20 cellular contexts compared by ENCODE assay signal in genomic region chr13:74097116-74097515, GRCh38. TPM values are rescaled to one million over a fixed set of nuclear protein-coding genes. Genes with fewer than 3 reads are reported as not detected.
DNase-seq lines count a peak whose midpoint lies in the region; ATAC-seq and TF ChIP-seq lines count a peak whose summit lies in the region.
"Had no signal": no experiment of that assay in that cellular context is flagged by ENCODE, and none has a peak within 500 bp of the region (broad histone marks: within the 10 kb centered on the region; RNA-seq: fewer than 3 reads in every experiment).

No MANE protein-coding gene starts in this region.

- H3K27ac Mint-ChIP-seq in activated naive CD4-positive, alpha-beta T cell treated with anti-CD3 and anti-CD28 coated beads, Interleukin-2, amount 50 U/mL, for 24 hours = peak overlapping the region; percentile 88
- H3K27ac Mint-ChIP-seq in activated naive CD4-positive, alpha-beta T cell treated with anti-CD3 and anti-CD28 coated beads, Interleukin-2, amount 50 U/mL, for 72 hours = no peak overlapping the region
- H3K27ac Mint-ChIP-seq in T-cell = peak overlapping the region; percentile 25 to 80
- peak overlapping the region in 6 of 9 donors; percentile 3 to 87 (median 58) for H3K27ac Mint-ChIP-seq in naive thymus-derived CD4-positive, alpha-beta T cell
- no peak overlapping the region for H3K27ac Mint-ChIP-seq in glutamatergic neuron (ENCODE audit: unreplicated experiment)
- H3K27ac Mint-ChIP-seq: B cell, CD14-positive monocyte had no signal

- peaks cover 13% of the 10 kb centered on the region for H3K36me3 Mint-ChIP-seq in activated naive CD4-positive, alpha-beta T cell treated with anti-CD3 and anti-CD28 coated beads, Interleukin-2, amount 50 U/mL, for 24 hours
- peaks cover 0 to 21% of the 10 kb centered on the region in 2 donors for H3K36me3 Mint-ChIP-seq in activated naive CD4-positive, alpha-beta T cell treated with anti-CD3 and anti-CD28 coated beads, Interleukin-2, amount 50 U/mL, for 72 hours
- peaks cover 16% of the 10 kb centered on the region for H3K36me3 Mint-ChIP-seq in T-cell
- peaks cover 7 to 19% (median 11%) of the 10 kb centered on the region in 5 donors for H3K36me3 Mint-ChIP-seq in naive thymus-derived CD4-positive, alpha-beta T cell
- H3K36me3 Mint-ChIP-seq in glutamatergic neuron (ENCODE audit: unreplicated experiment) = peaks cover 10% of the 10 kb centered on the region
- H3K36me3 Mint-ChIP-seq: CD14-positive monocyte had no signal

- H3K27ac ChIP-seq in naive thymus-derived CD4-positive, alpha-beta T cell (ENCODE audit: low read depth, low read length) = no peak overlapping the region
- no peak overlapping the region for H3K27ac ChIP-seq in gastroesophageal sphincter
- H3K27ac ChIP-seq: A549, KMS-11, Peyer's patch had no signal

- POLR2A ChIA-PET in T-cell (lab: Charles Lee) = no interaction called here
- POLR2A ChIA-PET in naive thymus-derived CD4-positive, alpha-beta T cell (lab: Charles Lee) = no interaction called here

- CTCF ChIA-PET in T-cell (lab: Charles Lee) = interaction anchor here (0.9 to 1.1 kb wide), 3 partner anchors 12 to 190 kb away, joined by 3 to 4 read pairs (median 3); no protein-coding TSS in a partner anchor
- CTCF ChIA-PET in naive thymus-derived CD4-positive, alpha-beta T cell (lab: Charles Lee) = no interaction called here

- TF ChIP-seq CTCF in glutamatergic neuron (IDR thresholded peaks at IDR 0.05; ENCODE audit: partially characterized antibody, unreplicated experiment) = no peak
- no peak for TF ChIP-seq CTCF in gastroesophageal sphincter (IDR thresholded peaks at IDR 0.05)

- intact Hi-C loops in naive thymus-derived CD4-positive, alpha-beta T cell (cut with micrococcal nuclease) = no loop called here

- no peak for TF ChIP-seq EP300 in gastroesophageal sphincter (IDR thresholded peaks at IDR 0.05)

- no peak for TF ChIP-seq POLR2A in gastroesophageal sphincter (IDR thresholded peaks at IDR 0.05)

- H3K4me3 ChIP-seq in naive thymus-derived CD4-positive, alpha-beta T cell (ENCODE audit: low read length) = no peak overlapping the region
- no peak overlapping the region for H3K4me3 ChIP-seq in gastroesophageal sphincter
- H3K4me3 ChIP-seq: A549, Peyer's patch had no signal

- peak overlapping the region; percentile 3 for H3K4me3 Mint-ChIP-seq in activated naive CD4-positive, alpha-beta T cell treated with anti-CD3 and anti-CD28 coated beads, Interleukin-2, amount 50 U/mL, for 24 hours
- H3K4me3 Mint-ChIP-seq in T-cell = no peak overlapping the region
- peak overlapping the region in 3 of 10 donors; percentile 2 to 28 (median 7) for H3K4me3 Mint-ChIP-seq in naive thymus-derived CD4-positive, alpha-beta T cell
- H3K4me3 Mint-ChIP-seq in glutamatergic neuron (ENCODE audit: unreplicated experiment) = no peak overlapping the region
- H3K4me3 Mint-ChIP-seq: B cell, CD14-positive monocyte had no signal

- WGBS in gastroesophageal sphincter (ENCODE audit: low coverage in 1 of 2), 2 donors = 56 to 73% methylated on average over 1 of the region's 1 CpG

- H3K36me3 ChIP-seq in naive thymus-derived CD4-positive, alpha-beta T cell (ENCODE audit: control insufficient read depth in 2 of 3, insufficient read depth in 3 of 3, low read length in 3 of 3) = no peaks in the 10 kb centered on the region
- H3K36me3 ChIP-seq in gastroesophageal sphincter = no peaks in the 10 kb centered on the region
- H3K36me3 ChIP-seq: Peyer's patch had no signal

- peaks cover 6% of the 10 kb centered on the region for H3K9me3 Mint-ChIP-seq in activated naive CD4-positive, alpha-beta T cell treated with anti-CD3 and anti-CD28 coated beads, Interleukin-2, amount 50 U/mL, for 24 hours
- H3K9me3 Mint-ChIP-seq in activated naive CD4-positive, alpha-beta T cell treated with anti-CD3 and anti-CD28 coated beads, Interleukin-2, amount 50 U/mL, for 72 hours = peaks cover 0 to 8% of the 10 kb centered on the region in 2 donors
- H3K9me3 Mint-ChIP-seq in T-cell (peaks cover 0 to 7% (median 0%) of the 10 kb centered on the region in 3 donors), glutamatergic neuron (ENCODE audit: unreplicated experiment) (peaks cover 1% of the 10 kb centered on the region)
- H3K9me3 Mint-ChIP-seq in naive thymus-derived CD4-positive, alpha-beta T cell = peaks cover 0 to 8% (median 0%) of the 10 kb centered on the region in 11 donors

- H3K9me3 ChIP-seq in naive thymus-derived CD4-positive, alpha-beta T cell (ENCODE audit: control insufficient read depth in 2 of 3, low read length in 3 of 3) = no peaks in the 10 kb centered on the region
- H3K9me3 ChIP-seq in gastroesophageal sphincter = no peaks in the 10 kb centered on the region
- H3K9me3 ChIP-seq: Peyer's patch had no signal

- H3K27me3 ChIP-seq in naive thymus-derived CD4-positive, alpha-beta T cell (ENCODE audit: control insufficient read depth in 2 of 2, insufficient read depth in 2 of 2, low read length in 2 of 2) = no peaks in the 10 kb centered on the region
- no peaks in the 10 kb centered on the region for H3K27me3 ChIP-seq in gastroesophageal sphincter
- H3K27me3 ChIP-seq: Peyer's patch had no signal

- H3K4me1 ChIP-seq in naive thymus-derived CD4-positive, alpha-beta T cell (ENCODE audit: control insufficient read depth in 2 of 2, insufficient read depth in 2 of 2, low read length in 2 of 2) = peaks cover 31 to 34% of the 10 kb centered on the region in 2 donors
- H3K4me1 ChIP-seq in gastroesophageal sphincter = peaks cover 0 to 10% (median 0%) of the 10 kb centered on the region in 3 donors
- H3K4me1 ChIP-seq: A549, Peyer's patch had no signal

- no peak for ATAC-seq in activated naive CD4-positive, alpha-beta T cell treated with anti-CD3 and anti-CD28 coated beads, Interleukin-2, amount 50 U/mL, for 72 hours
- ATAC-seq in T-cell (replicated peaks in 1 of 4) (no peak), gastroesophageal sphincter (no peak)
- ATAC-seq in naive thymus-derived CD4-positive, alpha-beta T cell = no peak
- ATAC-seq: A549, SK-N-SH treated with all-trans-retinoic acid at 6 μM for 48 hours had no signal

- peaks cover 81% of the 10 kb centered on the region for H3K4me1 Mint-ChIP-seq in activated naive CD4-positive, alpha-beta T cell treated with anti-CD3 and anti-CD28 coated beads, Interleukin-2, amount 50 U/mL, for 24 hours
- H3K4me1 Mint-ChIP-seq in T-cell (peaks cover 80 to 82% (median 80%) of the 10 kb centered on the region in 3 donors), glutamatergic neuron (ENCODE audit: low read depth, unreplicated experiment) (no peaks in the 10 kb centered on the region)
- H3K4me1 Mint-ChIP-seq in naive thymus-derived CD4-positive, alpha-beta T cell = peaks cover 25 to 84% (median 81%) of the 10 kb centered on the region in 7 donors
- H3K4me1 Mint-ChIP-seq: CD14-positive monocyte had no signal

- no peak for DNase-seq in activated naive CD4-positive, alpha-beta T cell treated with anti-CD3 and anti-CD28 coated beads, Interleukin-2, amount 50 U/mL, for 72 hours (ENCODE audit: low spot score in 2 of 2)
- DNase-seq in T-cell (no peak), NCI-H1048 (lab: John Stamatoyannopoulos, UW) (no peak), glutamatergic neuron (no peak)
- DNase-seq in naive thymus-derived CD4-positive, alpha-beta T cell = no peak
- DNase-seq: COR-L47, DMS79, IMR-90, NCI-H1105 treated with DMSO at 0.1 percent for 48 hours, NCI-H2029 treated with DMSO at 0.1 percent for 48 hours, NCI-H2171 treated with DMSO at 0.1 percent for 48 hours, NCI-H524 treated with DMSO at 0.1 percent for 48 hours, Peyer's patch had no signal

- no peaks in the 10 kb centered on the region for H3K27me3 Mint-ChIP-seq in activated naive CD4-positive, alpha-beta T cell treated with anti-CD3 and anti-CD28 coated beads, Interleukin-2, amount 50 U/mL, for 24 hours
- no peaks in the 10 kb centered on the region for H3K27me3 Mint-ChIP-seq in T-cell
- H3K27me3 Mint-ChIP-seq in naive thymus-derived CD4-positive, alpha-beta T cell = no peaks in the 10 kb centered on the region
- H3K27me3 Mint-ChIP-seq in glutamatergic neuron (ENCODE audit: unreplicated experiment) = no peaks in the 10 kb centered on the region
- H3K27me3 Mint-ChIP-seq: B cell had no signal

RNA-seq across cellular contexts. Expression of gene KLF12, which starts 37.1 kb away (rescaled TPM):
- total RNA-seq in activated naive CD4-positive, alpha-beta T cell treated with anti-CD3 and anti-CD28 coated beads, Interleukin-2, amount 50 U/mL, for 72 hours = 10 to 100 TPM; 18.4 to 25.6 TPM
- total RNA-seq in T-cell = 100 to 1,000 TPM in 1 of 5 donors, 10 to 100 TPM in 4; 60.2 to 112 (median 64.7) TPM
- total RNA-seq in naive thymus-derived CD4-positive, alpha-beta T cell = 10 to 100 TPM; 34.0 to 86.9 (median 81.9) TPM
- polyA plus RNA-seq in naive thymus-derived CD4-positive, alpha-beta T cell = 10 to 100 TPM; 19.9 to 24.8 TPM
- 59.9 TPM for total RNA-seq in glutamatergic neuron (ENCODE audit: unreplicated experiment)
- total RNA-seq in gastroesophageal sphincter = 10 to 100 TPM; 12.3 to 21.9 (median 17.0) TPM

Comparison
In these comparisons a context has a peak if more than half of its experiments do, and no peak if none do; other contexts are left out.
1. H3K27ac Mint-ChIP-seq: peak in activated naive CD4-positive, alpha-beta T cell treated with anti-CD3 and anti-CD28 coated beads, Interleukin-2, amount 50 U/mL, for 24 hours (single experiment), T-cell (2 of 2) and naive thymus-derived CD4-positive, alpha-beta T cell (6 of 9); none in activated naive CD4-positive, alpha-beta T cell treated with anti-CD3 and anti-CD28 coated beads, Interleukin-2, amount 50 U/mL, for 72 hours (0 of 2) and glutamatergic neuron (single experiment).